ENCODE assay signal across 1 cellular context in genomic region chr4:156378053-156378665, GRCh38.
TF ChIP-seq lines count a peak whose summit lies in the region.

No MANE protein-coding gene starts in this region.

TF ChIP-seq in GM23338, 12 proteins besides CTCF, POLR2A, EP300 and RAD21 (continued from another document):
- TF ChIP-seq ZNF462 (CRISPR knock-in tag; IDR thresholded peaks at IDR 0.05) (no peak), ZNF331 (CRISPR knock-in tag; IDR thresholded peaks at IDR 0.05; ENCODE audit: low read depth) (no peak), STAT1 (IDR thresholded peaks at IDR 0.05; ENCODE audit: unreplicated experiment) (no peak), REST (IDR thresholded peaks at IDR 0.05; ENCODE audit: unreplicated experiment) (no peak), EZH2phosphoT487 (IDR thresholded peaks at IDR 0.05; ENCODE audit: unreplicated experiment) (no peak), NANOG (IDR thresholded peaks at IDR 0.05; ENCODE audit: borderline replicate concordance) (no peak), EZH2 (IDR thresholded peaks at IDR 0.05; ENCODE audit: low read depth, unreplicated experiment) (no peak)
TF ChIP-seq in GM23338: peak in this region for 0.
